2 cellular contexts compared by ENCODE assay signal in genomic region chr4:145099653-145100052, GRCh38.
TF ChIP-seq lines count a peak whose summit lies in the region.

No MANE protein-coding gene starts in this region.

TF ChIP-seq in SK-N-SH, 30 proteins besides CTCF, POLR2A, EP300 and RAD21 (continued from another document):
- TF ChIP-seq TCF12 (IDR thresholded peaks at IDR 0.05) (no peak), ZBTB33 (IDR thresholded peaks at IDR 0.05; ENCODE audit: borderline replicate concordance, low read depth) (no peak), GABPA (IDR thresholded peaks at IDR 0.05; ENCODE audit: low read depth) (no peak), RCOR1 (IDR thresholded peaks at IDR 0.05; ENCODE audit: low read length) (no peak), NFIC (IDR thresholded peaks at IDR 0.05; ENCODE audit: borderline replicate concordance) (no peak), RXRA (IDR thresholded peaks at IDR 0.05; ENCODE audit: borderline replicate concordance, low read depth) (no peak), FOXJ3 (CRISPR knock-in tag; IDR thresholded peaks at IDR 0.05) (no peak)
- TF ChIP-seq, protein P1, sequence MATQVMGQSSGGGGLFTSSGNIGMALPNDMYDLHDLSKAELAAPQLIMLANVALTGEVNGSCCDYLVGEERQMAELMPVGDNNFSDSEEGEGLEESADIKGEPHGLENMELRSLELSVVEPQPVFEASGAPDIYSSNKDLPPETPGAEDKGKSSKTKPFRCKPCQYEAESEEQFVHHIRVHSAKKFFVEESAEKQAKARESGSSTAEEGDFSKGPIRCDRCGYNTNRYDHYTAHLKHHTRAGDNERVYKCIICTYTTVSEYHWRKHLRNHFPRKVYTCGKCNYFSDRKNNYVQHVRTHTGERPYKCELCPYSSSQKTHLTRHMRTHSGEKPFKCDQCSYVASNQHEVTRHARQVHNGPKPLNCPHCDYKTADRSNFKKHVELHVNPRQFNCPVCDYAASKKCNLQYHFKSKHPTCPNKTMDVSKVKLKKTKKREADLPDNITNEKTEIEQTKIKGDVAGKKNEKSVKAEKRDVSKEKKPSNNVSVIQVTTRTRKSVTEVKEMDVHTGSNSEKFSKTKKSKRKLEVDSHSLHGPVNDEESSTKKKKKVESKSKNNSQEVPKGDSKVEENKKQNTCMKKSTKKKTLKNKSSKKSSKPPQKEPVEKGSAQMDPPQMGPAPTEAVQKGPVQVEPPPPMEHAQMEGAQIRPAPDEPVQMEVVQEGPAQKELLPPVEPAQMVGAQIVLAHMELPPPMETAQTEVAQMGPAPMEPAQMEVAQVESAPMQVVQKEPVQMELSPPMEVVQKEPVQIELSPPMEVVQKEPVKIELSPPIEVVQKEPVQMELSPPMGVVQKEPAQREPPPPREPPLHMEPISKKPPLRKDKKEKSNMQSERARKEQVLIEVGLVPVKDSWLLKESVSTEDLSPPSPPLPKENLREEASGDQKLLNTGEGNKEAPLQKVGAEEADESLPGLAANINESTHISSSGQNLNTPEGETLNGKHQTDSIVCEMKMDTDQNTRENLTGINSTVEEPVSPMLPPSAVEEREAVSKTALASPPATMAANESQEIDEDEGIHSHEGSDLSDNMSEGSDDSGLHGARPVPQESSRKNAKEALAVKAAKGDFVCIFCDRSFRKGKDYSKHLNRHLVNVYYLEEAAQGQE (IDR thresholded peaks at IDR 0.05; ENCODE audit: low read depth, low read length): no peak

TF ChIP-seq in SK-N-SH treated with all-trans-retinoic acid at 6 μM for 48 hours, 23 proteins besides CTCF, POLR2A, EP300 and RAD21 (continued from another document):
- TF ChIP-seq OSR1 (CRISPR knock-in tag; IDR thresholded peaks at IDR 0.05) (no peak), ZFP3 (CRISPR knock-in tag; IDR thresholded peaks at IDR 0.05) (no peak), ISL1 (CRISPR knock-in tag; IDR thresholded peaks at IDR 0.05) (no peak), CSRNP3 (CRISPR knock-in tag; IDR thresholded peaks at IDR 0.05) (no peak), TCF4 (CRISPR knock-in tag; IDR thresholded peaks at IDR 0.05; ENCODE audit: borderline replicate concordance) (no peak), ZC3H10 (CRISPR knock-in tag; IDR thresholded peaks at IDR 0.05) (no peak), SNAI2 (CRISPR knock-in tag; IDR thresholded peaks at IDR 0.05) (no peak), PPARA (CRISPR knock-in tag; IDR thresholded peaks at IDR 0.05; ENCODE audit: borderline replicate concordance) (no peak), GLIS3 (CRISPR knock-in tag; IDR thresholded peaks at IDR 0.05) (no peak), ESRRG (CRISPR knock-in tag; IDR thresholded peaks at IDR 0.05) (no peak), POU6F1 (CRISPR knock-in tag; IDR thresholded peaks at IDR 0.05; ENCODE audit: borderline replicate concordance, low read depth) (no peak), TOX (CRISPR knock-in tag; IDR thresholded peaks at IDR 0.05; ENCODE audit: borderline replicate concordance) (no peak)
- TF ChIP-seq, protein P2, sequence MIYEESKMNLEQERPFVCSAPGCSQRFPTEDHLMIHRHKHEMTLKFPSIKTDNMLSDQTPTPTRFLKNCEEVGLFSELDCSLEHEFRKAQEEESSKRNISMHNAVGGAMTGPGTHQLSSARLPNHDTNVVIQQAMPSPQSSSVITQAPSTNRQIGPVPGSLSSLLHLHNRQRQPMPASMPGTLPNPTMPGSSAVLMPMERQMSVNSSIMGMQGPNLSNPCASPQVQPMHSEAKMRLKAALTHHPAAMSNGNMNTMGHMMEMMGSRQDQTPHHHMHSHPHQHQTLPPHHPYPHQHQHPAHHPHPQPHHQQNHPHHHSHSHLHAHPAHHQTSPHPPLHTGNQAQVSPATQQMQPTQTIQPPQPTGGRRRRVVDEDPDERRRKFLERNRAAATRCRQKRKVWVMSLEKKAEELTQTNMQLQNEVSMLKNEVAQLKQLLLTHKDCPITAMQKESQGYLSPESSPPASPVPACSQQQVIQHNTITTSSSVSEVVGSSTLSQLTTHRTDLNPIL (CRISPR knock-in tag; IDR thresholded peaks at IDR 0.05; ENCODE audit: low read depth): no peak
TF ChIP-seq in SK-N-SH treated with all-trans-retinoic acid at 6 μM for 48 hours: peak in this region for 0.
